1 cellular context compared by ENCODE assay signal in genomic region chr16:71961066-71962039, GRCh38.
TF ChIP-seq lines count a peak whose summit lies in the region.

No MANE protein-coding gene starts in this region.

TF ChIP-seq in HepG2, 621 proteins besides CTCF, POLR2A, EP300 and RAD21 (continued from another document and continues in another):
- TF ChIP-seq MTA1 (CRISPR knock-in tag; IDR thresholded peaks at IDR 0.05; ENCODE audit: borderline replicate concordance) = 0 out of 2 replicates have a peak, but pooled peaks have one; percentile 35
- 0 out of 2 replicates have a peak, but pooled peaks have one; percentile 17 for TF ChIP-seq POGZ (CRISPR knock-in tag; IDR thresholded peaks at IDR 0.05)
- no peak for TF ChIP-seq ZNF639 (CRISPR knock-in tag; conservative IDR thresholded peaks at IDR 0.05)
- peak; percentile 51; the same call in 1 of the 2 replicates for TF ChIP-seq ZNF331 (CRISPR knock-in tag; IDR thresholded peaks at IDR 0.05)
- TF ChIP-seq ZNF501 (CRISPR knock-in tag; IDR thresholded peaks at IDR 0.05) = peak; percentile 83
- no peak for TF ChIP-seq SMAD9 (CRISPR knock-in tag; IDR thresholded peaks at IDR 0.05)
- no peak for TF ChIP-seq NCOR1 (IDR thresholded peaks at IDR 0.05; ENCODE audit: borderline replicate concordance, low read length)
- no peak for TF ChIP-seq SCMH1 (CRISPR knock-in tag; IDR thresholded peaks at IDR 0.05; ENCODE audit: borderline replicate concordance)
- TF ChIP-seq SSRP1 (CRISPR knock-in tag; IDR thresholded peaks at IDR 0.05) = peak; percentile 37; the same call in 1 of the 2 replicates
- peak; percentile 76 for TF ChIP-seq ARID3A (IDR thresholded peaks at IDR 0.05; ENCODE audit: low read depth, low read length)
- TF ChIP-seq RXRA (CRISPR knock-in tag; IDR thresholded peaks at IDR 0.05) = no peak
- no peak for TF ChIP-seq ZNF615 (CRISPR knock-in tag; IDR thresholded peaks at IDR 0.05; ENCODE audit: borderline replicate concordance)
- TF ChIP-seq ZBTB46 (CRISPR knock-in tag; IDR thresholded peaks at IDR 0.05; ENCODE audit: borderline replicate concordance) = no peak
- no peak for TF ChIP-seq ZNF142 (CRISPR knock-in tag; IDR thresholded peaks at IDR 0.05)
- no peak for TF ChIP-seq DMTF1 (CRISPR knock-in tag; IDR thresholded peaks at IDR 0.05)
- TF ChIP-seq STAG1 (CRISPR knock-in tag; IDR thresholded peaks at IDR 0.05) = peak; percentile 95
- no peak for TF ChIP-seq TRAFD1 (CRISPR knock-in tag; IDR thresholded peaks at IDR 0.05; ENCODE audit: borderline replicate concordance)
- TF ChIP-seq HNF4A (CRISPR knock-in tag; IDR thresholded peaks at IDR 0.05) = no peak
- TF ChIP-seq PLSCR1 (CRISPR knock-in tag; IDR thresholded peaks at IDR 0.05; ENCODE audit: borderline replicate concordance) = no peak
- TF ChIP-seq ARID2 (CRISPR knock-in tag; IDR thresholded peaks at IDR 0.05; ENCODE audit: borderline replicate concordance) = peak; percentile 69; the same call in 1 of the 2 replicates
- TF ChIP-seq SALL1 (CRISPR knock-in tag; IDR thresholded peaks at IDR 0.05) = peak; percentile 78
- TF ChIP-seq THYN1 (CRISPR knock-in tag; IDR thresholded peaks at IDR 0.05; ENCODE audit: borderline replicate concordance, low read depth) = no peak
- TF ChIP-seq HMG20A (CRISPR knock-in tag; IDR thresholded peaks at IDR 0.05; ENCODE audit: borderline replicate concordance) = no peak
- no peak for TF ChIP-seq ZNF569 (CRISPR knock-in tag; IDR thresholded peaks at IDR 0.05; ENCODE audit: borderline replicate concordance)
- no peak for TF ChIP-seq SOX6 (IDR thresholded peaks at IDR 0.05)
- TF ChIP-seq SOX6 (CRISPR knock-in tag; IDR thresholded peaks at IDR 0.05) = peak; percentile 70
- TF ChIP-seq MXI1 (IDR thresholded peaks at IDR 0.05; ENCODE audit: borderline replicate concordance, low read depth, low read length) = 0 out of 3 replicates have a peak, but pooled peaks have one; percentile 39
- TF ChIP-seq TSC22D2 (CRISPR knock-in tag; IDR thresholded peaks at IDR 0.05; ENCODE audit: borderline replicate concordance) = no peak
- peak; percentile 60; the same call in 1 of the 2 replicates for TF ChIP-seq ZBTB25 (CRISPR knock-in tag; IDR thresholded peaks at IDR 0.05)
- TF ChIP-seq FOXK1 (CRISPR knock-in tag; IDR thresholded peaks at IDR 0.05; ENCODE audit: borderline replicate concordance, low read depth) = peak; percentile 83; the same call in 1 of the 2 replicates
- no peak for TF ChIP-seq ZNF788 (CRISPR knock-in tag; IDR thresholded peaks at IDR 0.05; ENCODE audit: borderline replicate concordance)
- 0 out of 2 replicates have a peak, but pooled peaks have one; percentile 53 for TF ChIP-seq HNF1B (CRISPR knock-in tag; IDR thresholded peaks at IDR 0.05)
- TF ChIP-seq CBX5 (CRISPR knock-in tag; IDR thresholded peaks at IDR 0.05; ENCODE audit: borderline replicate concordance) = no peak
- TF ChIP-seq MTF1 (CRISPR knock-in tag; IDR thresholded peaks at IDR 0.05) = no peak
- no peak for TF ChIP-seq IRF1 (CRISPR knock-in tag; IDR thresholded peaks at IDR 0.05; ENCODE audit: low read depth)
- TF ChIP-seq SMARCC2 (IDR thresholded peaks at IDR 0.05) = no peak
- 0 out of 2 replicates have a peak, but pooled peaks have one; percentile 37 for TF ChIP-seq ELF3 (CRISPR knock-in tag; IDR thresholded peaks at IDR 0.05)
- peak; percentile 55; the same call in 1 of the 2 replicates for TF ChIP-seq ZGPAT (CRISPR knock-in tag; IDR thresholded peaks at IDR 0.05)
- no peak for TF ChIP-seq ZNF746 (CRISPR knock-in tag; IDR thresholded peaks at IDR 0.05)
